ENCODE assay signal across 26 cellular contexts in the genomic region with DNA sequence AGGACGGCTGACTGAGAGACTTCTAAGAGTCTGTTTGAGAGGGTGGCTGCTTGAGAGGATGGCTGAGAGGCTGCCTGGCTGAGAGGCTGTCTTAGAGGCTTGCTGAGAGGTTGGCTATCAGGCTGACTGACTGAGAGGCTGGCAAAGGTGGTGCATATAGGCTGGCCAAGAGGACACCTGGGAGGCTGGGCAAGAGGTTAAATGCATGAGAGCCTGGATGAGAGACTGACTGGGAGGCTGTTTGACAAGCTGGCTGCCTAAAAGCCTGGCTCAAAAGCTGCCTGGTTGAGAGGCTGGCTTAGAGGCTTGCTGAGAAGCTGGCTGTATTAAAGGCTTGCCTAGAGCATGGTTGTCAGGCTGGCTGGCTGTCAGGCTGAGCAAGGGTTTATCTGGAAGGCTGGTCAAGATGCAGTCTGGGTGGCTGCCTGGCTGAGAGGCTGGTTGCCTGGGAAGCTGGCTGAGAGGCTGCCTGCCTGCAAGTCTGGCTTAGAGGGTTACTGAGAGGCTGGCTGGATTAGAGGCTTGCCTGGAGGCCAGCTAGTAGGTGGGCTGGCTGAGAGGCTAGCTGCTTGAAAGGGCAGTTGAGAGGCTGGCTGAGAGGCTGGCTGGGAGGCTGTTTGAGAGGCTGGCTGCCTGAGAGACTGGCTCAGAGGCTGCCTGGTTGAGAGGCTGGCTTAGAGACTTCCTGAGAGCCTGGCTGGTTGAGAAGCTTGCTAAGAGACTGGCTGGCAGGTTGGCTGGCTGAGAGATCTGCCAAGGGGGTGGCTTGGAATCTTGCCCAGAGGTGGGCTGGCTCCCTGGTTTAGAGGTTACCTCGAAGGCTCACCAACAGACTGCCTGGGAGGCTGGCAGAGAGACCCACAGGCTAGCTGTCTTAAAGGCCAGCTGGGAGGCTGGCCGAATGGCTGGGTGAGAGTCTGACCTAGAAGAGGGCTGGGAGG. TPM values are rescaled to one million over a fixed set of nuclear protein-coding genes. Genes with fewer than 3 reads are reported as not detected.
DNase-seq lines count a peak whose midpoint lies in the region; ATAC-seq and TF ChIP-seq lines count a peak whose summit lies in the region.
"Had no signal": no experiment of that assay in that cellular context is flagged by ENCODE, and none has a peak within 500 bp of the region (broad histone marks: within the 10 kb centered on the region; RNA-seq: fewer than 3 reads in every experiment).

No MANE protein-coding gene starts in this region.

- no peaks in the 10 kb centered on the region for H3K4me1 ChIP-seq in effector memory CD4-positive, alpha-beta T cell (ENCODE audit: control insufficient read depth, insufficient read depth, low read length, poor library complexity, severe bottlenecking)
- H3K4me1 ChIP-seq: psoas muscle, transverse colon had no signal

- no peaks in the 10 kb centered on the region for H3K9me3 ChIP-seq in effector memory CD4-positive, alpha-beta T cell (ENCODE audit: control insufficient read depth, low read length)
- H3K9me3 ChIP-seq: MG63, psoas muscle, SJCRH30, transverse colon had no signal

- no peak overlapping the region for H3K4me3 ChIP-seq in effector memory CD4-positive, alpha-beta T cell (ENCODE audit: insufficient read depth, low read depth, low read length, poor library complexity, severe bottlenecking)
- H3K4me3 ChIP-seq: MG63, psoas muscle, SJCRH30, transverse colon had no signal

- no peak for ATAC-seq in GM18867 (IDR thresholded peaks at IDR 0.05; ENCODE audit: unreplicated experiment)
- ATAC-seq: natural killer cell, psoas muscle had no signal

- no peak overlapping the region for H3K27ac ChIP-seq in effector memory CD4-positive, alpha-beta T cell (ENCODE audit: insufficient read depth, low read length, poor library complexity, severe bottlenecking)
- H3K27ac ChIP-seq: psoas muscle, SJCRH30 had no signal

- no peaks in the 10 kb centered on the region for H3K4me1 Mint-ChIP-seq in progenitor cell of endocrine pancreas (ENCODE audit: low read depth)
- H3K4me1 Mint-ChIP-seq: CD4-positive, CD25-positive, alpha-beta regulatory T cell; natural killer cell had no signal

- peak; percentile 57 for DNase-seq in NCI-H1105 (lab: John Stamatoyannopoulos, UW)
- DNase-seq in NCI-H2196 (lab: John Stamatoyannopoulos, UW; ENCODE audit: unreplicated experiment), result peak; percentile 43
- peak; percentile 52 for DNase-seq in ecto neural progenitor cell (ENCODE audit: low spot score)
- no peak for DNase-seq in progenitor cell of endocrine pancreas (ENCODE audit: low spot score, unreplicated experiment)
- DNase-seq in effector memory CD4-positive, alpha-beta T cell, result no peak
- no peak for DNase-seq in activated CD4-positive, alpha-beta T cell treated with anti-CD3 and anti-CD28 coated beads for 1 hour
- DNase-seq in hypothalamus (lab: John Stamatoyannopoulos, UW), result no peak
- DNase-seq: activated CD4-positive, alpha-beta T cell treated with anti-CD3 and anti-CD28 coated beads, Interleukin-2, amount 50 U/mL, for 1 hour; CD4-positive, CD25-positive, alpha-beta regulatory T cell; DND-41; foreskin melanocyte; MG63; natural killer cell; NCI-H1930; NCI-H748 treated with DMSO at 0.1 percent for 48 hours; stimulated activated CD4-positive, alpha-beta T cell treated with anti-CD3 and anti-CD28 coated beads, Interleukin-1b, Interleukin-23, amount 100 ng/mL, for 48 hours; stimulated activated naive CD4-positive, alpha-beta T cell; T-helper 1 cell; transverse colon had no signal

- TF ChIP-seq CTCF in progenitor cell of endocrine pancreas (IDR thresholded peaks at IDR 0.05; ENCODE audit: unreplicated experiment), result no peak

- peak overlapping the region; percentile 42 for H3K27ac Mint-ChIP-seq in progenitor cell of endocrine pancreas
- H3K27ac Mint-ChIP-seq: CD4-positive, CD25-positive, alpha-beta regulatory T cell had no signal

- no peaks in the 10 kb centered on the region for H3K36me3 ChIP-seq in effector memory CD4-positive, alpha-beta T cell (ENCODE audit: control insufficient read depth, insufficient read depth, low read length)
- H3K36me3 ChIP-seq: MG63, SJCRH30, transverse colon had no signal

- H3K27me3 ChIP-seq in effector memory CD4-positive, alpha-beta T cell (replicated peaks; ENCODE audit: control insufficient read depth, insufficient read depth, low read length, poor library complexity, severe bottlenecking), result no peaks in the 10 kb centered on the region
- H3K27me3 ChIP-seq: SJCRH30, transverse colon had no signal

- no peak overlapping the region for H3K4me3 Mint-ChIP-seq in progenitor cell of endocrine pancreas (ENCODE audit: low read depth)
- H3K4me3 Mint-ChIP-seq: CD4-positive, CD25-positive, alpha-beta regulatory T cell; natural killer cell had no signal

- no peaks in the 10 kb centered on the region for H3K36me3 Mint-ChIP-seq in progenitor cell of endocrine pancreas (ENCODE audit: insufficient read depth)
- H3K36me3 Mint-ChIP-seq: CD4-positive, CD25-positive, alpha-beta regulatory T cell; natural killer cell had no signal

- H3K27me3 Mint-ChIP-seq in progenitor cell of endocrine pancreas, result peaks cover 41% of the 10 kb centered on the region

- H3K9me3 Mint-ChIP-seq in progenitor cell of endocrine pancreas (ENCODE audit: low read depth), result no peaks in the 10 kb centered on the region
- H3K9me3 Mint-ChIP-seq: natural killer cell had no signal

RNA-seq across cellular contexts. Expression of gene ACSM2B, which starts 38.3 kb away (rescaled TPM):
- total RNA-seq in progenitor cell of endocrine pancreas, result not detected in 2 replicates
- total RNA-seq: cardiac septum; CD4-positive, CD25-positive, alpha-beta regulatory T cell; H4; kidney epithelial cell; mesenteric fat pad; natural killer cell; psoas muscle; SJCRH30; transverse colon had no signal

Comparison
In these comparisons a context has a peak if more than half of its experiments do, and no peak if none do; other contexts are left out.
1. DNase-seq: peak in NCI-H1105 (single experiment), NCI-H2196 (single experiment) and ecto neural progenitor cell (single experiment); none in progenitor cell of endocrine pancreas (single experiment), effector memory CD4-positive, alpha-beta T cell (0 of 3), activated CD4-positive, alpha-beta T cell treated with anti-CD3 and anti-CD28 coated beads for 1 hour (single experiment) and hypothalamus (0 of 51).